ENCODE assay signal across 20 cellular contexts in the genomic region with DNA sequence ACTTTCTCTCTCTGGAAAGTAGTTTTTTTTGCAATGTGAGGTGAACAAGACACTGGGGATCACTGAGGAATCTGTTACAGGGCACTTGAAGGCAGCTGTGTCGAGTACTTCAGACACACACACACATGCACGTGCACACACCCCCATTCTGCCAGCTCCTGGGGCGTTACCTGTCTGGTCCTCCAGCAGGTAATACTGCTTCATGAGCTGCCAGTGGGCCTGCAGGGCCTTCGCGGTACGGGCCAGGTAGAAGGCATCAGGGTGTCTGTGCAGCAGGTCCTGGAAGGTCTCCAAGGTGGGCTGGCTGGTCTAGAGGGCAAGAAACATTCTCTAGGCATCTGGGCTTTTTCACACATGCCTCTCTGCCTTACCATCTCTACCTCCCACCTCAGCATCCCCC. TPM values are rescaled to one million over a fixed set of nuclear protein-coding genes. Genes with fewer than 3 reads are reported as not detected.
A peak's percentile ranks its signal among the peaks of the same experiment; 100 is the strongest.
DNase-seq lines count a peak whose midpoint lies in the region; TF ChIP-seq lines count a peak whose summit lies in the region.
"Had no signal": no experiment of that assay in that cellular context is flagged by ENCODE, and none has a peak within 500 bp of the region (broad histone marks: within the 10 kb centered on the region; RNA-seq: fewer than 3 reads in every experiment).

No MANE protein-coding gene starts in this region.

- H3K27me3 ChIP-seq in BLaER1, result no peaks in the 10 kb centered on the region
- H3K27me3 ChIP-seq in BLaER1 treated with 17β-estradiol and CSF1 and Interleukin-3, amounts not matched to agents 10 nM and 100 nM, result no peaks in the 10 kb centered on the region
- no peaks in the 10 kb centered on the region for H3K27me3 ChIP-seq in dorsolateral prefrontal cortex
- no peaks in the 10 kb centered on the region for H3K27me3 ChIP-seq in tibial artery

- H4K20me1 ChIP-seq in BLaER1, result 0 out of 2 replicates have a peak, but pooled peaks cover 12% of the 10 kb centered on the region
- peaks cover 0 to 79% (median 26%) of the 10 kb centered on the region in 11 experiments; a peak in 14 of 22 replicates for H4K20me1 ChIP-seq in BLaER1 treated with 17β-estradiol and CSF1 and Interleukin-3, amounts not matched to agents 10 nM and 100 nM

- H3K9me3 ChIP-seq in BLaER1, result no peaks in the 10 kb centered on the region
- no peaks in the 10 kb centered on the region for H3K9me3 ChIP-seq in BLaER1 treated with 17β-estradiol and CSF1 and Interleukin-3, amounts not matched to agents 10 nM and 100 nM (replicated peaks in 1 of 11)
- H3K9me3 ChIP-seq in tibial artery, result no peaks in the 10 kb centered on the region
- H3K9me3 ChIP-seq: HAP-1 had no signal

- H3K36me3 ChIP-seq in BLaER1 (peaks cover 81% of the 10 kb centered on the region), tibial artery (peaks cover 66 to 86% (median 67%) of the 10 kb centered on the region in 3 donors)
- peaks cover 70 to 86% (median 74%) of the 10 kb centered on the region in 11 experiments for H3K36me3 ChIP-seq in BLaER1 treated with 17β-estradiol and CSF1 and Interleukin-3, amounts not matched to agents 10 nM and 100 nM

- no peak overlapping the region for H3K9ac ChIP-seq in BLaER1
- H3K9ac ChIP-seq in BLaER1 treated with 17β-estradiol and CSF1 and Interleukin-3, amounts not matched to agents 10 nM and 100 nM, result peak overlapping the region in 5 of 11 experiments; percentile 16 to 37 (median 32); a peak in 7 of 22 replicates

- DNase-seq in dorsolateral prefrontal cortex (no peak), posterior vena cava (ENCODE audit: low spot score) (peak; percentile 62), tibial artery (no peak), NCI-H1092 (lab: John Stamatoyannopoulos, UW) (no peak), midbrain (lab: John Stamatoyannopoulos, UW) (no peak)
- DNase-seq: Calu3, DMS79 treated with DMSO at 0.1 percent for 48 hours, GF-D8, GOT3, HFFc6, KBM-7, MV-4-11, NCI-H2029 treated with DMSO at 0.1 percent for 48 hours, NCI-H2227 treated with DMSO at 0.1 percent for 48 hours, NCI-H526 treated with DMSO at 0.1 percent for 48 hours, SHP77 treated with DMSO at 0.1 percent for 48 hours had no signal

- intact Hi-C loops in dorsolateral prefrontal cortex (cut with DNase I) (no loop called here), posterior vena cava (cut with DNase I) (no loop called here), tibial artery (cut with DNase I; ENCODE audit: low total_unique reads) (no loop called here)

- H3K4me3 ChIP-seq in BLaER1, result no peak overlapping the region
- H3K4me3 ChIP-seq in BLaER1 treated with 17β-estradiol and CSF1 and Interleukin-3, amounts not matched to agents 10 nM and 100 nM, result 0 out of 20 replicates have a peak overlapping the region, but pooled peaks of 1 of the 10 experiments have one; percentile 7
- no peak overlapping the region for H3K4me3 ChIP-seq in dorsolateral prefrontal cortex
- H3K4me3 ChIP-seq in tibial artery, result no peak overlapping the region
- H3K4me3 ChIP-seq: HAP-1 had no signal

- H3K4me2 ChIP-seq in BLaER1, result peak overlapping the region; percentile 55
- peak overlapping the region; percentile 28 to 99 (median 80) for H3K4me2 ChIP-seq in BLaER1 treated with 17β-estradiol and CSF1 and Interleukin-3, amounts not matched to agents 10 nM and 100 nM

- H3K27ac ChIP-seq in BLaER1 (no peak overlapping the region), dorsolateral prefrontal cortex (peak overlapping the region in 39 of 59 donors; percentile 9 to 100 (median 93)), tibial artery (no peak overlapping the region)
- H3K27ac ChIP-seq in BLaER1 treated with 17β-estradiol and CSF1 and Interleukin-3, amounts not matched to agents 10 nM and 100 nM, result no peak overlapping the region; a peak in 1 of 22 replicates

- no peak for TF ChIP-seq CTCF in dorsolateral prefrontal cortex (IDR thresholded peaks at IDR 0.05 in 54 of 56, conservative IDR thresholded peaks at IDR 0.05 in 2 of 56; ENCODE audit: low read depth in 1 of 56, partially characterized antibody in 56 of 56)
- no peak for TF ChIP-seq CTCF in tibial artery (IDR thresholded peaks at IDR 0.05)

- H3K4me1 ChIP-seq in BLaER1 (peaks cover 58% of the 10 kb centered on the region), tibial artery (peaks cover 0 to 18% (median 17%) of the 10 kb centered on the region in 4 donors)
- peaks cover 56 to 69% (median 59%) of the 10 kb centered on the region in 10 experiments for H3K4me1 ChIP-seq in BLaER1 treated with 17β-estradiol and CSF1 and Interleukin-3, amounts not matched to agents 10 nM and 100 nM
- H3K4me1 ChIP-seq: HAP-1 had no signal

RNA-seq across cellular contexts. Expression of a gene that starts 5.1 kb away (rescaled TPM):
- total RNA-seq in dorsolateral prefrontal cortex (10 to 100 TPM; 42.9 to 84.1 (median 60.3) TPM), posterior vena cava (10 to 100 TPM; 37.3 to 38.1 TPM)

RNA-seq across cellular contexts. Expression of a gene that starts 24.0 kb away (rescaled TPM):
- total RNA-seq in dorsolateral prefrontal cortex (100 to 1,000 TPM in 36 of 120 experiments, 10 to 100 TPM in 84; 31.1 to 139 (median 94.3) TPM), posterior vena cava (under 1 TPM; 0.10 to 0.28 TPM)
- total RNA-seq: MCF 10A had no signal

RNA-seq across cellular contexts. Expression of a gene that starts 42.6 kb away (rescaled TPM):
- 1 to 10 TPM in 1 of 120 experiments, under 1 TPM in 65, not detected in 54; 0.14 to 1.2 (median 0.31) TPM for total RNA-seq in dorsolateral prefrontal cortex
- total RNA-seq in posterior vena cava, result under 1 TPM in 1 of 2 donors, not detected in 1; 0.14 TPM

Comparison
In these comparisons a context has a peak if more than half of its experiments do, and no peak if none do; other contexts are left out.
1. H3K27ac ChIP-seq: peak in dorsolateral prefrontal cortex (39 of 59); none in BLaER1 (single experiment), BLaER1 treated with 17β-estradiol and CSF1 and Interleukin-3, amounts not matched to agents 10 nM and 100 nM (0 of 11) and tibial artery (0 of 2).
2. RNA of a gene that starts 24.0 kb away (total RNA-seq): 31.1 to 139 TPM in dorsolateral prefrontal cortex; 0.10 to 0.28 TPM in posterior vena cava; every median in the first group is over 10 times any median in the second.